11 cellular contexts compared by ENCODE assay signal in the genomic region with DNA sequence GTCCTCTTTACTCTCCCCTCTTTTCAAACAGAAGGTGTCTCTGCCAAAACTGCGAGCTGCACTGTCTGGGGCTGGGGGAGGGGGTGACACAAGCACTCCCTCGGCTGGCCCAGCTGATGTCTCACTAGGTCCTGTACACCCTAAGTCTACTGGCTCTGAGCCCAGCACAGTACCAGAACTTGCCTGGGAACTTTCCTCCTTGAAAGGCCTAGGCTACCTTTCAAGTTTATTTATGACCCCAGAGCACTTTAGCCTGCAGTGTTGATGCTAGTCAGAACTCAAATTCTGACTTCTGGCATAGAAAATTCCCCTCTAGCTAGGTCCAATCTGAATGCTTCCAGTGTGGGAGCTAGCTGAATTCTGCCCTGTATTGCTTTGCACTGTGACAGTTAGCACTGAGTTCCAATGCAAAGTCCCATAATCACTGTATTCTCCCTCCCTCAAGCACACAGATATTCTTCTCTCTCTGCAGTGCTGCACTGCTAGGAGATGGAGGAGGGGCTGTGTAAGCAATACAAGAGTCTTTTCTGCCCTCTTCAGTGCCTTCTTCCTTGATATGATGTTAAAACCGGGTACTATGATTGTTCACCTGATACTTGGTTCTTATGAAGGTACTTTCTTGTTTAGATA. TPM values are rescaled to one million over a fixed set of nuclear protein-coding genes. Genes with fewer than 3 reads are reported as not detected.
DNase-seq lines count a peak whose midpoint lies in the region; ATAC-seq, FAIRE-seq and TF ChIP-seq lines count a peak whose summit lies in the region.
"Had no signal": no experiment of that assay in that cellular context is flagged by ENCODE, and none has a peak within 500 bp of the region (broad histone marks: within the 10 kb centered on the region; RNA-seq: fewer than 3 reads in every experiment).

No MANE protein-coding gene starts in this region.

- H2AFZ ChIP-seq in MM.1S (ENCODE audit: low read length) = no peak overlapping the region

- FAIRE-seq in A549 (lab: Jason Lieb, UNC) = peak; percentile 74

- H3K36me3 Mint-ChIP-seq in nephron (ENCODE audit: low read depth) = peaks cover 33% of the 10 kb centered on the region

- peaks cover 21% of the 10 kb centered on the region for H3K9me3 ChIP-seq in A549
- no peaks in the 10 kb centered on the region for H3K9me3 ChIP-seq in MM.1S (replicated peaks; ENCODE audit: insufficient read depth, low read length)
- H3K9me3 ChIP-seq: BLaER1 treated with 17β-estradiol and CSF1 and Interleukin-3, amounts not matched to agents 10 nM and 100 nM had no signal

- H3K27me3 ChIP-seq in MM.1S (replicated peaks; ENCODE audit: insufficient read depth, low read length) = no peaks in the 10 kb centered on the region
- H3K27me3 ChIP-seq: BLaER1 treated with 17β-estradiol and CSF1 and Interleukin-3, amounts not matched to agents 10 nM and 100 nM had no signal

- peaks cover 33% of the 10 kb centered on the region for H3K9me3 Mint-ChIP-seq in nephron

- H3K9me2 ChIP-seq in MM.1S (replicated peaks; ENCODE audit: insufficient read depth, low read length) = no peaks in the 10 kb centered on the region

- peak in 1 of 2 experiments; percentile 86 for DNase-seq in A549 (ENCODE audit: low read depth in 1 of 2, low spot score in 1 of 2)
- no peak for DNase-seq in MM.1S
- DNase-seq in epithelial cell of prostate (ENCODE audit: low read depth, low spot score) = peak; percentile 87
- DNase-seq in effector CD8-positive, alpha-beta T cell (lab: John Stamatoyannopoulos, UW) = no peak
- no peak for DNase-seq in DMS153 treated with DMSO at 0.1 percent for 48 hours (lab: John Stamatoyannopoulos, UW; ENCODE audit: unreplicated experiment)
- DNase-seq in NCI-H2171 treated with DMSO at 0.1 percent for 48 hours (lab: John Stamatoyannopoulos, UW) = no peak
- DNase-seq in inferior parietal cortex (ENCODE audit: extremely low spot score) = no peak
- DNase-seq: cerebellar nuclear complex, midbrain had no signal

- H3K4me3 ChIP-seq in A549 (peak overlapping the region; percentile 32), MM.1S (ENCODE audit: low read length) (no peak overlapping the region)
- H3K4me3 ChIP-seq: BLaER1 treated with 17β-estradiol and CSF1 and Interleukin-3, amounts not matched to agents 10 nM and 100 nM had no signal

- no peak for TF ChIP-seq POLR2A in A549 (IDR thresholded peaks at IDR 0.05; ENCODE audit: low read length)

- no peaks in the 10 kb centered on the region for H4K20me1 ChIP-seq in MM.1S (ENCODE audit: insufficient read depth, low read length)
- H4K20me1 ChIP-seq: BLaER1 treated with 17β-estradiol and CSF1 and Interleukin-3, amounts not matched to agents 10 nM and 100 nM had no signal

- H3K36me3 ChIP-seq in MM.1S (replicated peaks; ENCODE audit: insufficient read depth, low read length) = no peaks in the 10 kb centered on the region
- H3K36me3 ChIP-seq: BLaER1 treated with 17β-estradiol and CSF1 and Interleukin-3, amounts not matched to agents 10 nM and 100 nM had no signal

- peak in 1 of 2 experiments; percentile 3; a peak in 1 of 5 replicates for TF ChIP-seq RAD21 in A549 (conservative IDR thresholded peaks at IDR 0.05 in 1 of 2, IDR thresholded peaks at IDR 0.05 in 1 of 2)

- H3F3A ChIP-seq in MM.1S (ENCODE audit: insufficient read depth, low read length) = peaks cover 17% of the 10 kb centered on the region

- POLR2A ChIA-PET in A549 (lab: Yijun Ruan, JAX) = interaction anchor here (1.3 to 2.5 kb wide), 4 partner anchors 10 to 33 kb away, joined by 4 to 38 read pairs (median 22); partner anchors contain the start of gene LURAP1L

- peak; percentile 85 to 89 for ATAC-seq in A549

- peak overlapping the region; percentile 64 for H3K9ac ChIP-seq in MM.1S (ENCODE audit: low read length)
- H3K9ac ChIP-seq: BLaER1 treated with 17β-estradiol and CSF1 and Interleukin-3, amounts not matched to agents 10 nM and 100 nM had no signal

- 0% methylated on average over 3 of the region's 3 CpGs for WGBS in A549 (ENCODE audit: missing lambda C conversion rate)

- peak overlapping the region; percentile 95 to 99 for H3K27ac ChIP-seq in A549
- H3K27ac ChIP-seq in MM.1S (ENCODE audit: low read length) = peak overlapping the region; percentile 99
- peak overlapping the region; percentile 97 for H3K27ac ChIP-seq in epithelial cell of prostate

- peaks cover 31% of the 10 kb centered on the region for H3K4me1 Mint-ChIP-seq in nephron

- CTCF ChIA-PET in A549 (lab: Yijun Ruan, JAX) = interaction anchor here (0.8 to 6.2 kb wide), 9 partner anchors 9 to 100 kb away, joined by 3 to 53 read pairs (median 4); partner anchors contain the start of gene LURAP1L

- peak overlapping the region; percentile 79 to 90 (median 86) for H3K27ac Mint-ChIP-seq in nephron

- H3K4me2 ChIP-seq in A549 (peak overlapping the region; percentile 96), MM.1S (ENCODE audit: low read depth, low read length) (peak overlapping the region; percentile 67; the same call in 1 of the 2 replicates)
- H3K4me2 ChIP-seq: BLaER1 treated with 17β-estradiol and CSF1 and Interleukin-3, amounts not matched to agents 10 nM and 100 nM had no signal

- H3K4me1 ChIP-seq in A549 (peaks cover 70% of the 10 kb centered on the region), MM.1S (ENCODE audit: low read length) (peaks cover 26% of the 10 kb centered on the region)

- H3K4me3 Mint-ChIP-seq in nephron = no peak overlapping the region

- no peaks in the 10 kb centered on the region for H3K27me3 Mint-ChIP-seq in nephron (ENCODE audit: low read depth)

- TF ChIP-seq EP300 in A549 (IDR thresholded peaks at IDR 0.05) = peak in 1 of 2 experiments; percentile 19; a peak in 1 of 5 replicates

- TF ChIP-seq CTCF in A549 (IDR thresholded peaks at IDR 0.05) (no peak), MM.1S (IDR thresholded peaks at IDR 0.05; ENCODE audit: low read length) (no peak), nephron (IDR thresholded peaks at IDR 0.05; ENCODE audit: unreplicated experiment in 3 of 3) (no peak)

- peaks cover 26% of the 10 kb centered on the region for H3K79me2 ChIP-seq in MM.1S (ENCODE audit: low read length)

TF ChIP-seq in A549, 52 proteins besides CTCF, POLR2A, EP300 and RAD21:
- 0 out of 2 replicates have a peak, but pooled peaks have one; percentile 2 for TF ChIP-seq HOXA7 (CRISPR knock-in tag; IDR thresholded peaks at IDR 0.05)
- TF ChIP-seq CBX2 (IDR thresholded peaks at IDR 0.05; ENCODE audit: borderline replicate concordance, low read depth) = no peak
- 0 out of 2 replicates have a peak, but pooled peaks have one; percentile 12 for TF ChIP-seq HOXB5 (CRISPR knock-in tag; IDR thresholded peaks at IDR 0.05)
- TF ChIP-seq NR3C1 (IDR thresholded peaks at IDR 0.05) = no peak
- TF ChIP-seq RNF2 (IDR thresholded peaks at IDR 0.05; ENCODE audit: borderline replicate concordance, low read depth) = no peak
- TF ChIP-seq ESRRA (IDR thresholded peaks at IDR 0.05; ENCODE audit: borderline replicate concordance, low read length) = no peak
- TF ChIP-seq, protein P1, sequence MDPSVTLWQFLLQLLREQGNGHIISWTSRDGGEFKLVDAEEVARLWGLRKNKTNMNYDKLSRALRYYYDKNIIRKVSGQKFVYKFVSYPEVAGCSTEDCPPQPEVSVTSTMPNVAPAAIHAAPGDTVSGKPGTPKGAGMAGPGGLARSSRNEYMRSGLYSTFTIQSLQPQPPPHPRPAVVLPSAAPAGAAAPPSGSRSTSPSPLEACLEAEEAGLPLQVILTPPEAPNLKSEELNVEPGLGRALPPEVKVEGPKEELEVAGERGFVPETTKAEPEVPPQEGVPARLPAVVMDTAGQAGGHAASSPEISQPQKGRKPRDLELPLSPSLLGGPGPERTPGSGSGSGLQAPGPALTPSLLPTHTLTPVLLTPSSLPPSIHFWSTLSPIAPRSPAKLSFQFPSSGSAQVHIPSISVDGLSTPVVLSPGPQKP (IDR thresholded peaks at IDR 0.05; ENCODE audit: low read depth, low read length) = no peak
- TF ChIP-seq, protein P2, sequence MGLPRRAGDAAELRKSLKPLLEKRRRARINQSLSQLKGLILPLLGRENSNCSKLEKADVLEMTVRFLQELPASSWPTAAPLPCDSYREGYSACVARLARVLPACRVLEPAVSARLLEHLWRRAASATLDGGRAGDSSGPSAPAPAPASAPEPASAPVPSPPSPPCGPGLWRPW (IDR thresholded peaks at IDR 0.05) = no peak
- TF ChIP-seq, protein P3, sequence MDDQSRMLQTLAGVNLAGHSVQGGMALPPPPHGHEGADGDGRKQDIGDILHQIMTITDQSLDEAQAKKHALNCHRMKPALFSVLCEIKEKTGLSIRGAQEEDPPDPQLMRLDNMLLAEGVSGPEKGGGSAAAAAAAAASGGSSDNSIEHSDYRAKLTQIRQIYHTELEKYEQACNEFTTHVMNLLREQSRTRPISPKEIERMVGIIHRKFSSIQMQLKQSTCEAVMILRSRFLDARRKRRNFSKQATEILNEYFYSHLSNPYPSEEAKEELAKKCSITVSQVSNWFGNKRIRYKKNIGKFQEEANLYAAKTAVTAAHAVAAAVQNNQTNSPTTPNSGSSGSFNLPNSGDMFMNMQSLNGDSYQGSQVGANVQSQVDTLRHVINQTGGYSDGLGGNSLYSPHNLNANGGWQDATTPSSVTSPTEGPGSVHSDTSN (IDR thresholded peaks at IDR 0.05) = peak; percentile 61; the same call in 1 of the 2 replicates
- TF ChIP-seq, protein P4, sequence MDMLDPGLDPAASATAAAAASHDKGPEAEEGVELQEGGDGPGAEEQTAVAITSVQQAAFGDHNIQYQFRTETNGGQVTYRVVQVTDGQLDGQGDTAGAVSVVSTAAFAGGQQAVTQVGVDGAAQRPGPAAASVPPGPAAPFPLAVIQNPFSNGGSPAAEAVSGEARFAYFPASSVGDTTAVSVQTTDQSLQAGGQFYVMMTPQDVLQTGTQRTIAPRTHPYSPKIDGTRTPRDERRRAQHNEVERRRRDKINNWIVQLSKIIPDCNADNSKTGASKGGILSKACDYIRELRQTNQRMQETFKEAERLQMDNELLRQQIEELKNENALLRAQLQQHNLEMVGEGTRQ (IDR thresholded peaks at IDR 0.05) = no peak
- no peak for TF ChIP-seq NFE2L2 (conservative IDR thresholded peaks at IDR 0.05; ENCODE audit: low read length)
- TF ChIP-seq JUN (IDR thresholded peaks at IDR 0.05) = no peak

RNA-seq across cellular contexts. Expression of gene LURAP1L, which starts 10.5 kb away (rescaled TPM):
- polyA plus RNA-seq in A549 (2011; rRNA removed) (52.4 and 61.4 TPM in 2 replicates), A549 (2017; fragmentation: RNase III; extraction: RNeasy Plus Mini Kit Qiagen cat#74134 plus additional on column Dnase treatment) (15.6 to 24.4 TPM (median 23.9 TPM) in 3 replicates)
- polyA plus RNA-seq in A549 (2012; cell fraction: cytosol; rRNA removed) = 14.5 and 16.9 TPM in 2 replicates
- 23.0 and 32.1 TPM in 2 replicates for polyA plus RNA-seq in A549 (2012; cell fraction: nucleus; rRNA removed)
- 70.0 and 83.0 TPM in 2 replicates for polyA minus RNA-seq in A549 (2011; rRNA and poly(A)+ RNA removed)
